Comparison of ENCODE assay signal across 8 cellular contexts in the genomic region with DNA sequence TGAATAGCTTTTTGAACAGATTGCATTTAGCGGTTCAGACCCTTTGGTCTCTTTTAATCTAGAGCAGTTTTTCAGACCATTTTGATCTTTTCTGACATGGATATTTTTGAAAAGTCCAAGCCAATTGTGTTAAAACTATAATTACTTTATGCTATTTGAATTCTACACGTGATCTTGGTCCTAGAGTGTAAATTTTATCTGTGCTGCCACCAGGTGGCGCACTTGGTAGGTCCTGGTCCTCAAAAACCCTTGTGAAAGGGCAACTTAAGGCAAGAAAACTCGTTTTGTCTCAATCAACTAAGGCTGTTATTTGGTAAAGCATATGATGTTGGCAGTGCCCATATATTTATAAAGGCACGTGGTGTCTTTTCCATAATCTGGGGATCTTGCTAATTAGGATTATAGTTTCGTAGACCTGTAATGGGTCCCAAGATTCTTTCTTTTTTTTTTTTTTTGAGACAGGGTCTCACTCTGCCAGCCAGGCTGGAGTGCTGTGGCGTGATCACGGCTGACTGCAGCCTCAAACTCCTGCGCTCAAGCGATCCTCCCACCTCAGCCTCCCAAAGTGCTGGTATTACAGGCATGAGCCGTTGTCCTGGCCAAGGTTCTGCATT. TPM values are rescaled to one million over a fixed set of nuclear protein-coding genes. Genes with fewer than 3 reads are reported as not detected.
DNase-seq lines count a peak whose midpoint lies in the region; ATAC-seq and TF ChIP-seq lines count a peak whose summit lies in the region.

No MANE protein-coding gene starts in this region.

- CTCF ChIA-PET in CD8-positive, alpha-beta memory T cell (lab: Charles Lee): interaction anchor here (0.8 to 2.5 kb wide), 5 partner anchors 11 to 114 kb away, joined by 3 to 23 read pairs (median 3); no protein-coding TSS in a partner anchor

- H4K20me1 ChIP-seq in OCI-LY3 (ENCODE audit: insufficient read depth, low read length): no peaks in the 10 kb centered on the region

- no peak overlapping the region for H3K4me3 ChIP-seq in CD8-positive, alpha-beta memory T cell (ENCODE audit: low read length)
- H3K4me3 ChIP-seq in OCI-LY3 (ENCODE audit: low read length): no peak overlapping the region
- H3K4me3 ChIP-seq in fibroblast of the aortic adventitia (ENCODE audit: low read depth, low read length): no peak overlapping the region
- H3K4me3 ChIP-seq in testis: no peak overlapping the region

- H3K4me1 Mint-ChIP-seq in CD8-positive, alpha-beta memory T cell: peaks cover 0 to 3% (median 0%) of the 10 kb centered on the region in 3 donors

- no peak overlapping the region for H2AFZ ChIP-seq in OCI-LY3 (ENCODE audit: low read depth, low read length)

- no peaks in the 10 kb centered on the region for H3K27me3 ChIP-seq in CD8-positive, alpha-beta memory T cell (ENCODE audit: insufficient read depth, low read length, poor library complexity, severe bottlenecking)
- no peaks in the 10 kb centered on the region for H3K27me3 ChIP-seq in OCI-LY3 (ENCODE audit: low read depth, low read length)
- no peaks in the 10 kb centered on the region for H3K27me3 ChIP-seq in testis

- no peak overlapping the region for H3K9ac ChIP-seq in OCI-LY3 (ENCODE audit: low read length)

- H3K27ac Mint-ChIP-seq in CD8-positive, alpha-beta memory T cell: no peak overlapping the region

- POLR2A ChIA-PET in CD8-positive, alpha-beta memory T cell (lab: Charles Lee): no interaction called here

- peak; percentile 89 for TF ChIP-seq CTCF in OCI-LY3 (IDR thresholded peaks at IDR 0.05; ENCODE audit: low read depth, low read length)
- peak; percentile 73 for TF ChIP-seq CTCF in fibroblast of the aortic adventitia (IDR thresholded peaks at IDR 0.05; ENCODE audit: insufficient read depth, low read length)
- peak in 1 of 3 donors; percentile 63 for TF ChIP-seq CTCF in omental fat pad (IDR thresholded peaks at IDR 0.05)
- TF ChIP-seq CTCF in testis (IDR thresholded peaks at IDR 0.05): peak; percentile 89 to 94 (median 91)

- intact Hi-C loops in testis (cut with DNase I; ENCODE audit: low total_unique reads): no loop called here

- no peak for TF ChIP-seq POLR2A in testis (IDR thresholded peaks at IDR 0.05)

- no peaks in the 10 kb centered on the region for H3K79me2 ChIP-seq in OCI-LY3 (ENCODE audit: low read length)

- no peaks in the 10 kb centered on the region for H3K36me3 ChIP-seq in CD8-positive, alpha-beta memory T cell (ENCODE audit: insufficient read depth, low read length)
- no peaks in the 10 kb centered on the region for H3K36me3 ChIP-seq in OCI-LY3 (replicated peaks; ENCODE audit: low read depth, low read length)
- no peaks in the 10 kb centered on the region for H3K36me3 ChIP-seq in testis (ENCODE audit: low read depth, missing control alignments)

- H3K27ac ChIP-seq in CD8-positive, alpha-beta memory T cell (ENCODE audit: low read depth, low read length): no peak overlapping the region
- H3K27ac ChIP-seq in OCI-LY3 (ENCODE audit: low read length) (no peak overlapping the region), testis (no peak overlapping the region)

- DNase-seq in CD8-positive, alpha-beta memory T cell: peak; percentile 51 to 76 (median 58)
- DNase-seq in HK-2 (ENCODE audit: unreplicated experiment) (peak; percentile 43), activated T-cell treated with anti-CD3 and anti-CD28 coated beads for 48 hours (ENCODE audit: low read depth) (peak; percentile 57), fibroblast of the aortic adventitia (ENCODE audit: low read depth) (peak; percentile 81), omental fat pad (ENCODE audit: low spot score) (peak; percentile 56), testis (peak; percentile 81)

- H3K4me3 Mint-ChIP-seq in CD8-positive, alpha-beta memory T cell: no peak overlapping the region

- 50 to 59% methylated on average over 11 of the region's 11 CpGs for WGBS in testis, 2 donors

- no peak for ATAC-seq in omental fat pad (ENCODE audit: low FRiP score)
- no peak for ATAC-seq in GM21367 (IDR thresholded peaks at IDR 0.05; ENCODE audit: unreplicated experiment)

- peaks cover 0 to 3% of the 10 kb centered on the region in 2 donors for H3K27me3 Mint-ChIP-seq in CD8-positive, alpha-beta memory T cell

- H3K4me1 ChIP-seq in CD8-positive, alpha-beta memory T cell (ENCODE audit: insufficient read depth, low read length): no peaks in the 10 kb centered on the region
- H3K4me1 ChIP-seq in OCI-LY3 (ENCODE audit: low read length): no peaks in the 10 kb centered on the region
- H3K4me1 ChIP-seq in testis: peaks cover 9% of the 10 kb centered on the region

- H3K9me3 ChIP-seq in CD8-positive, alpha-beta memory T cell (ENCODE audit: low read length): no peaks in the 10 kb centered on the region
- H3K9me3 ChIP-seq in OCI-LY3 (ENCODE audit: insufficient read depth, low read length) (no peaks in the 10 kb centered on the region), testis (no peaks in the 10 kb centered on the region)

- no peaks in the 10 kb centered on the region for H3K36me3 Mint-ChIP-seq in CD8-positive, alpha-beta memory T cell

- no peaks in the 10 kb centered on the region for H3K9me3 Mint-ChIP-seq in CD8-positive, alpha-beta memory T cell

- no peak overlapping the region for H3K4me2 ChIP-seq in OCI-LY3 (ENCODE audit: low read length)

RNA-seq across cellular contexts. Expression of gene TEX2, which starts 43.9 kb away (rescaled TPM):
- 10 to 100 TPM; 21.9 to 22.0 TPM for total RNA-seq in CD8-positive, alpha-beta memory T cell
- 6.5 TPM for polyA plus RNA-seq in CD8-positive, alpha-beta memory T cell
- total RNA-seq in fibroblast of the aortic adventitia (ENCODE audit: low replicate concordance): 24.4 and 24.6 TPM in 2 replicates
- 100 to 1,000 TPM in 1 of 4 donors, 10 to 100 TPM in 3; 34.8 to 113 (median 85.2) TPM for total RNA-seq in omental fat pad
- 10 to 100 TPM; 66.0 to 99.9 TPM for total RNA-seq in testis
- polyA plus RNA-seq in testis (ENCODE audit: insufficient read depth, low read depth, low replicate concordance): 136 TPM
